Comparison of ENCODE assay signal across 16 cellular contexts in genomic region chr6:1188199-1188598, GRCh38.
DNase-seq lines count a peak whose midpoint lies in the region; ATAC-seq and TF ChIP-seq lines count a peak whose summit lies in the region.
"Had no signal": no experiment of that assay in that cellular context is flagged by ENCODE, and none has a peak within 500 bp of the region (broad histone marks: within the 10 kb centered on the region; RNA-seq: fewer than 3 reads in every experiment).

No MANE protein-coding gene starts in this region.

- H3K79me2 ChIP-seq in mammary epithelial cell (ENCODE audit: insufficient read depth, low read length): no peaks in the 10 kb centered on the region

- H3K9ac ChIP-seq in mammary epithelial cell (ENCODE audit: insufficient read depth, low read length): no peak overlapping the region

- no peaks in the 10 kb centered on the region for H3K36me3 Mint-ChIP-seq in MCF 10A (ENCODE audit: insufficient read depth, unreplicated experiment)
- H3K36me3 Mint-ChIP-seq in WTC11: no peaks in the 10 kb centered on the region
- H3K36me3 Mint-ChIP-seq: CD4-positive, alpha-beta memory T cell had no signal

- dilution Hi-C loops in mammary epithelial cell (cut with HindIII; ENCODE audit: low sequenced_read_pairs): no loop called here

- H3K4me3 Mint-ChIP-seq in MCF 10A (ENCODE audit: unreplicated experiment): no peak overlapping the region
- no peak overlapping the region for H3K4me3 Mint-ChIP-seq in WTC11
- H3K4me3 Mint-ChIP-seq: CD4-positive, alpha-beta memory T cell; HFFc6 had no signal

- TF ChIP-seq CTCF in mammary epithelial cell (conservative IDR thresholded peaks at IDR 0.05 in 1 of 2, IDR thresholded peaks at IDR 0.05 in 1 of 2; ENCODE audit: extremely low read depth in 1 of 2, insufficient read depth in 1 of 2, low read depth in 1 of 2, low read length in 2 of 2) (no peak), MCF 10A (IDR thresholded peaks at IDR 0.05; ENCODE audit: unreplicated experiment) (no peak), prostate gland (IDR thresholded peaks at IDR 0.05) (no peak), WTC11 (IDR thresholded peaks at IDR 0.05) (no peak)

- H3K27ac ChIP-seq in mammary epithelial cell (ENCODE audit: insufficient read depth, low read depth, low read length): no peak overlapping the region
- H3K27ac ChIP-seq in epithelial cell of prostate: peak overlapping the region; percentile 57
- H3K27ac ChIP-seq in prostate gland: no peak overlapping the region

- DNase-seq in mammary epithelial cell (peak; percentile 9), MCF 10A (ENCODE audit: unreplicated experiment) (no peak), epithelial cell of prostate (ENCODE audit: low read depth, low spot score) (peak; percentile 22), prostate gland (ENCODE audit: low spot score) (peak; percentile 46), 8988T (no peak), WTC11 (ENCODE audit: low spot score) (no peak)
- DNase-seq: C1 segment of cervical spinal cord; Caco-2; CD4-positive, alpha-beta memory T cell; DMS53; DMS79 treated with DMSO at 0.1 percent for 48 hours; GF-D8; GOT3; HFFc6 had no signal

- no peaks in the 10 kb centered on the region for H3K27me3 Mint-ChIP-seq in MCF 10A (ENCODE audit: insufficient read depth, unreplicated experiment)
- H3K27me3 Mint-ChIP-seq in WTC11 (ENCODE audit: low read depth): peaks cover under 1% of the 10 kb centered on the region; the same call in 1 of the 2 replicates

- H3K27ac Mint-ChIP-seq in MCF 10A (ENCODE audit: low read depth, unreplicated experiment) (no peak overlapping the region), WTC11 (no peak overlapping the region)
- H3K27ac Mint-ChIP-seq: CD4-positive, alpha-beta memory T cell; HFFc6 had no signal

- BruUV-seq in mammary epithelial cell (replicated peaks; lab: Mats Ljungman, UMichigan) (no TSS peak), MCF 10A (replicated peaks; lab: Mats Ljungman, UMichigan) (no TSS peak)

- no peak for TF ChIP-seq POLR2A in prostate gland (IDR thresholded peaks at IDR 0.05)

- no peaks in the 10 kb centered on the region for H3K36me3 ChIP-seq in mammary epithelial cell (ENCODE audit: insufficient read depth, low read length)
- no peaks in the 10 kb centered on the region for H3K36me3 ChIP-seq in prostate gland
- H3K36me3 ChIP-seq: HAP-1 had no signal

- H2AFZ ChIP-seq in mammary epithelial cell (ENCODE audit: low read depth, low read length): no peak overlapping the region

- H4K20me1 ChIP-seq in mammary epithelial cell (ENCODE audit: insufficient read depth, low read length): no peaks in the 10 kb centered on the region

- in situ Hi-C loops in mammary epithelial cell (cut with MboI; ENCODE audit: low sequenced_read_pairs in 2 of 2): no loop called here

- ATAC-seq in GM21390 (IDR thresholded peaks at IDR 0.05; ENCODE audit: unreplicated experiment) (no peak), WTC11 (no peak)

- intact Hi-C loops in mammary epithelial cell (cut with micrococcal nuclease) (no loop called here), MCF 10A (cut with micrococcal nuclease) (no loop called here), prostate gland (cut with DNase I) (no loop called here)

- H3K4me1 ChIP-seq in mammary epithelial cell (ENCODE audit: insufficient read depth, low read length) (peaks cover 25% of the 10 kb centered on the region), prostate gland (replicated peaks) (no peaks in the 10 kb centered on the region)
- H3K4me1 ChIP-seq: Caco-2, HAP-1 had no signal

- H3K4me3 ChIP-seq in mammary epithelial cell (replicated peaks in 1 of 3; ENCODE audit: insufficient read depth in 1 of 3, low read depth in 2 of 3, low read length in 3 of 3) (no peak overlapping the region), prostate gland (no peak overlapping the region)
- H3K4me3 ChIP-seq: HAP-1 had no signal

- H3K9me3 Mint-ChIP-seq in MCF 10A (ENCODE audit: unreplicated experiment) (no peaks in the 10 kb centered on the region), WTC11 (no peaks in the 10 kb centered on the region; the same call in 1 of the 2 replicates)
- H3K9me3 Mint-ChIP-seq: HFFc6 had no signal

- peaks cover 22% of the 10 kb centered on the region for H3K4me1 Mint-ChIP-seq in MCF 10A (ENCODE audit: insufficient read depth, unreplicated experiment)
- no peaks in the 10 kb centered on the region for H3K4me1 Mint-ChIP-seq in WTC11
- H3K4me1 Mint-ChIP-seq: CD4-positive, alpha-beta memory T cell had no signal

- no peak overlapping the region for H3K4me2 ChIP-seq in mammary epithelial cell (ENCODE audit: insufficient read depth, low read depth, low read length)

- H3K9me3 ChIP-seq in mammary epithelial cell (replicated peaks; ENCODE audit: insufficient read depth, low read length) (no peaks in the 10 kb centered on the region), prostate gland (no peaks in the 10 kb centered on the region)
- H3K9me3 ChIP-seq: Caco-2, HAP-1 had no signal

- no peaks in the 10 kb centered on the region for H3K27me3 ChIP-seq in mammary epithelial cell (ENCODE audit: insufficient read depth, low read length)
- no peaks in the 10 kb centered on the region for H3K27me3 ChIP-seq in prostate gland (replicated peaks; ENCODE audit: insufficient read depth)

- CTCF ChIA-PET in mammary epithelial cell (lab: Charles Lee; ENCODE audit: low non-redundant PET): no interaction called here
- CTCF ChIA-PET in MCF 10A (lab: Yijun Ruan, JAX): interaction anchor here (0.5 to 1.8 kb wide), 3 partner anchors 25 to 371 kb away, joined by 3 to 4 read pairs (median 4); partner anchors contain the start of gene FOXQ1
- CTCF ChIA-PET in WTC11 (lab: Charles Lee): no interaction called here

- 25% methylated on average over 3 of the region's 3 CpGs for WGBS in mammary epithelial cell (ENCODE audit: low coverage, missing lambda C conversion rate)
- WGBS in prostate gland: 44% methylated on average over 3 of the region's 3 CpGs

- POLR2A ChIA-PET in MCF 10A (lab: Yijun Ruan, JAX) (interaction anchor here (0.5 to 4.1 kb wide), 11 partner anchors 11 to 126 kb away, joined by 3 to 12 read pairs (median 3); no protein-coding TSS in a partner anchor), WTC11 (lab: Charles Lee) (no interaction called here)

TF ChIP-seq in WTC11, 78 proteins besides CTCF, POLR2A, EP300 and RAD21:
- TF ChIP-seq ZNF263 (CRISPR knock-in tag; IDR thresholded peaks at IDR 0.05; ENCODE audit: low read depth) (no peak), ATF6 (CRISPR knock-in tag; IDR thresholded peaks at IDR 0.05) (no peak), CREB1 (CRISPR knock-in tag; IDR thresholded peaks at IDR 0.05) (no peak), ZNF219 (CRISPR knock-in tag; IDR thresholded peaks at IDR 0.05; ENCODE audit: borderline replicate concordance) (no peak), ATF2 (CRISPR knock-in tag; IDR thresholded peaks at IDR 0.05; ENCODE audit: borderline replicate concordance, low read depth) (no peak), ELF4 (CRISPR knock-in tag; IDR thresholded peaks at IDR 0.05; ENCODE audit: low read depth) (no peak), ZNF671 (CRISPR knock-in tag; IDR thresholded peaks at IDR 0.05) (no peak), MAX (CRISPR knock-in tag; IDR thresholded peaks at IDR 0.05) (no peak)

Comparison
In these comparisons a context has a peak if more than half of its experiments do, and no peak if none do; other contexts are left out.
1. DNase-seq: peak in mammary epithelial cell (single experiment), epithelial cell of prostate (single experiment) and prostate gland (single experiment); none in MCF 10A (single experiment), 8988T (single experiment) and WTC11 (single experiment).